In the genomic region with DNA sequence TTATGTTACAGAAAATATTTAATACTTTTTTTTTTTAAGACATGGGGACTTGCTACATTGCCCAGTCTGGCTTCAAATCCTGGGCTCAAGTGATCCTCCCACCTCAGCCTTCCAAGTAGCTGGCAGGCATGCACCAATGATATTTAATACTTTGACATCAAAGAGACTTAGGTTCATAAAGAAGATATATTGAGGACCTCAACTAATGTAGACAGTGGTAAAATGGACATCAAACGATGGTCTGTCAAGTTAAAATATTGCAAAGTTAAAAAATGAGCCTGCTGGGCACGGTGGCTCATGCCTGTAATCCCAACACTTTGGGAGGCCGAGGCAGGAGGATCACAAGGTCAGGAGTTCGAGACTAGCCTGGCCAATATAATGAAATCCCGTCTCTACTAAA, we compare ENCODE assay signal across 10 cellular contexts. TPM values are rescaled to one million over a fixed set of nuclear protein-coding genes. Genes with fewer than 3 reads are reported as not detected.
"Had no signal": no experiment of that assay in that cellular context is flagged by ENCODE, and none has a peak within 500 bp of the region (broad histone marks: within the 10 kb centered on the region; RNA-seq: fewer than 3 reads in every experiment).

No MANE protein-coding gene starts in this region.

- H3K4me2 ChIP-seq: KMS-11 had no signal

- H3K9me3 Mint-ChIP-seq: IgD-negative memory B cell had no signal

- H3K27ac ChIP-seq: HL-60, KMS-11 had no signal

- H3K9ac ChIP-seq: KMS-11 had no signal

- H3K4me3 Mint-ChIP-seq: IgD-negative memory B cell had no signal

- FAIRE-seq: HepG2, HTR-8/SVneo had no signal

- H3K27ac Mint-ChIP-seq: IgD-negative memory B cell had no signal

- H3K27me3 Mint-ChIP-seq: IgD-negative memory B cell had no signal

- ATAC-seq: HepG2 had no signal

- DNase-seq: IMR-90, Karpas-422, KBM-7, KG1 had no signal

RNA-seq across cellular contexts. Expression of a gene that starts 24.4 kb away (rescaled TPM):
- total RNA-seq: HT1080 had no signal
